1 cellular context compared by ENCODE assay signal in the genomic region with DNA sequence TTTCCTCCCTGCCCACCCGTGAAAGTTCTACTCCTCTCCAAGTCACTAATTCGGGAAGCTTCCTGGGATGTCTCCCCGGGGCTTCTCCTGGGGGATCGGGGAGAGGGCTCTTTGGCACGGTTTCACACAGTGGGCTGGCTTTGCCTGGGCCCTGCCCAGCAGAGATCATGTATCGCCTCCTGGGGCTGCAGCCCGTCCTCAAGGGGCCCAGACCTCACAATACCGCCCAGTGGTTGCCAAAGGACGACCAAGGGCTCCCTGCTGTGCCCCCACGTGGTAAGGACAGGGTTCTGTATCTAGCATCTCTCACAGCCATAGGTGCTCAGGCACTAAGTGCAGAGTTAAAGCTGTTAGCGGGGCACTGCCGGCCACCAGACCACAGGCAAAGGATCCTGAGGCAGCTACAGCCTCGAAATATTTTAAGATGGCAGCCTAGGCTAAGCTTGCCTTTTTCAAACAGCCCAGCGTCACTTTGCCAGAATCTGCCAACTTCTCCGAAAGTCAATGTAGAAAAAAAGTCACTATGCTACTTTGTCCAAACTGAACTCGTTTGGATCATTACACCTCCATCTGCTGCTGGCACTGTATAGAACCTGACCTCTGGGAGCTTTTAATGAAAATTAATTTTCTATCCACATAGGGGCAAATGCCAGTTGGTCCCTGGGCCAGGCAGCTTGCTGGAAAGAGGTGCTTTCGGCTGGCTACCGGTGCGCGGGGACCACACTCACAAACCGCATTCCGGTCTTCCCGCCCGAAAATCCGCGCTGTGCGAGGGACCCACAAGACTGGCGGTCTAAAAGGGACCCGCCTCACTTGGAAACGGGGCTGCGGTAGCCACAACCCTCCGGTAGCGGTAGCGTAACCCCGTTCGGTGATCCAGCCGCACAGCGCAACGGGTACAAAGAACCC.
TF ChIP-seq lines count a peak whose summit lies in the region.

No MANE protein-coding gene starts in this region.

TF ChIP-seq in WTC11, 78 proteins besides CTCF, POLR2A, EP300 and RAD21 (continued from another document):
- TF ChIP-seq, protein P1, sequence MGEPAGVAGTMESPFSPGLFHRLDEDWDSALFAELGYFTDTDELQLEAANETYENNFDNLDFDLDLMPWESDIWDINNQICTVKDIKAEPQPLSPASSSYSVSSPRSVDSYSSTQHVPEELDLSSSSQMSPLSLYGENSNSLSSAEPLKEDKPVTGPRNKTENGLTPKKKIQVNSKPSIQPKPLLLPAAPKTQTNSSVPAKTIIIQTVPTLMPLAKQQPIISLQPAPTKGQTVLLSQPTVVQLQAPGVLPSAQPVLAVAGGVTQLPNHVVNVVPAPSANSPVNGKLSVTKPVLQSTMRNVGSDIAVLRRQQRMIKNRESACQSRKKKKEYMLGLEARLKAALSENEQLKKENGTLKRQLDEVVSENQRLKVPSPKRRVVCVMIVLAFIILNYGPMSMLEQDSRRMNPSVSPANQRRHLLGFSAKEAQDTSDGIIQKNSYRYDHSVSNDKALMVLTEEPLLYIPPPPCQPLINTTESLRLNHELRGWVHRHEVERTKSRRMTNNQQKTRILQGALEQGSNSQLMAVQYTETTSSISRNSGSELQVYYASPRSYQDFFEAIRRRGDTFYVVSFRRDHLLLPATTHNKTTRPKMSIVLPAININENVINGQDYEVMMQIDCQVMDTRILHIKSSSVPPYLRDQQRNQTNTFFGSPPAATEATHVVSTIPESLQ (CRISPR knock-in tag; IDR thresholded peaks at IDR 0.05), result no peak
- no peak for TF ChIP-seq MXD4 (CRISPR knock-in tag; IDR thresholded peaks at IDR 0.05; ENCODE audit: borderline replicate concordance)
- no peak for TF ChIP-seq GTF2I (CRISPR knock-in tag; conservative IDR thresholded peaks at IDR 0.05)
- peak; percentile 90 for TF ChIP-seq ZNF423 (CRISPR knock-in tag; IDR thresholded peaks at IDR 0.05)
- TF ChIP-seq, protein P2, sequence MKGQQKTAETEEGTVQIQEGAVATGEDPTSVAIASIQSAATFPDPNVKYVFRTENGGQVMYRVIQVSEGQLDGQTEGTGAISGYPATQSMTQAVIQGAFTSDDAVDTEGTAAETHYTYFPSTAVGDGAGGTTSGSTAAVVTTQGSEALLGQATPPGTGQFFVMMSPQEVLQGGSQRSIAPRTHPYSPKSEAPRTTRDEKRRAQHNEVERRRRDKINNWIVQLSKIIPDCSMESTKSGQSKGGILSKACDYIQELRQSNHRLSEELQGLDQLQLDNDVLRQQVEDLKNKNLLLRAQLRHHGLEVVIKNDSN (CRISPR knock-in tag; IDR thresholded peaks at IDR 0.05), result peak; percentile 70
